ENCODE assay signal across 8 cellular contexts in the genomic region with DNA sequence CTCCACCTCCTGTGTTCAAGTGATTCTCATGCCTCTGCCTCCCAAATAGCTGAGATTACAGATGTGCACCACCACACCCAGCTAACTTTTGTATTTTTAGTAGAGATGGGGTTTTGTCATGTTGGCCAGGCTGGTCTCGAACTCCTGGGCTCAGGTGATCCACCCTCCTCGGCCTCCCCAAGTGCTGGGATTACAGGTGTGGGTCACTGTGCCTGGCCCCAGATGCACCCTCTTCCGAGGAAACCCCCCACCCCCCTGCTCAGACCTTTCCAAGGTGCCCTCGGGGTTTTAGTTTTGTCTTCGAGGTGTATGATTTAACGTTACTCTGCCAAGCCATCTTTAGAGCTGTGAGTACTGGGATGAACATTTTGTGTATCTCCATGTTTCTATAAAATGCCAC.
DNase-seq lines count a peak whose midpoint lies in the region; ATAC-seq and TF ChIP-seq lines count a peak whose summit lies in the region.
"Not testable (repeated sequence)": the region's sequence is repeated elsewhere in the genome, so short reads cannot be mapped to it uniquely, and the experiment has no call there.

No MANE protein-coding gene starts in this region.

- not testable (repeated sequence) for H2AFZ ChIP-seq in smooth muscle cell (ENCODE audit: low read depth)

- H3K4me1 ChIP-seq in CD4-positive, alpha-beta memory T cell (ENCODE audit: insufficient read depth, low read length): peaks cover 55% of the 10 kb centered on the region
- H3K4me1 ChIP-seq in right atrium auricular region: peaks cover 0 to 59% of the 10 kb centered on the region in 2 donors
- H3K4me1 ChIP-seq in smooth muscle cell (ENCODE audit: low read depth): peaks cover 10% of the 10 kb centered on the region
- peaks cover 52% of the 10 kb centered on the region for H3K4me1 ChIP-seq in upper lobe of right lung

- not testable (repeated sequence) for H3K36me3 Mint-ChIP-seq in CD4-positive, alpha-beta memory T cell; T-helper 1 cell treated with Interleukin-12 subunit alpha and Interleukin-12 subunit beta and Interleukin-4 antibody, amounts not matched to agents 30 μg/mL and 1 μg/mL, for 36 hours (ENCODE audit: low read depth); activated T-helper 17 cell treated with anti-CD3 and anti-CD28 coated beads, Interleukin-2, amount 50 U/mL, for 72 hours (ENCODE audit: low read depth); chondrocyte (ENCODE audit: low read depth); naive B cell

- peaks cover 19% of the 10 kb centered on the region for H3F3A ChIP-seq in smooth muscle cell (ENCODE audit: low read depth)

- H3K4me2 ChIP-seq in smooth muscle cell: not testable (repeated sequence)

- POLR2A ChIA-PET in CD4-positive, alpha-beta memory T cell (lab: Charles Lee; ENCODE audit: partially characterized antibody): interaction anchor here (0.9 to 13.6 kb wide), 5 partner anchors 14 to 44 kb away, joined by 4 to 607 read pairs (median 6); no protein-coding TSS in a partner anchor

- ATAC-seq in activated T-helper 17 cell treated with anti-CD3 and anti-CD28 coated beads, Interleukin-2, amount 50 U/mL, for 72 hours (replicated peaks); naive B cell (ENCODE audit: low read depth in 2 of 2); upper lobe of right lung: not testable (repeated sequence)

- not testable (repeated sequence) for H3K4me3 ChIP-seq in CD4-positive, alpha-beta memory T cell (ENCODE audit: low read length in 2 of 2); right atrium auricular region; smooth muscle cell; upper lobe of right lung

- peak overlapping the region; percentile 95 for H3K27ac ChIP-seq in CD4-positive, alpha-beta memory T cell (ENCODE audit: low read depth, low read length)
- H3K27ac ChIP-seq in right atrium auricular region (peak overlapping the region; percentile 85 to 93), smooth muscle cell (ENCODE audit: low read depth) (peak overlapping the region; percentile 98), upper lobe of right lung (peak overlapping the region; percentile 89)

- H3K79me2 ChIP-seq in smooth muscle cell (ENCODE audit: low read depth): peaks cover 12% of the 10 kb centered on the region

- not testable (repeated sequence) for H3K9me3 ChIP-seq in CD4-positive, alpha-beta memory T cell (ENCODE audit: control insufficient read depth in 1 of 2, low read length in 2 of 2); right atrium auricular region; smooth muscle cell (replicated peaks; ENCODE audit: low read depth); upper lobe of right lung

- H3K4me3 Mint-ChIP-seq in CD4-positive, alpha-beta memory T cell: peak overlapping the region; percentile 26 to 87 (median 66)
- not testable (repeated sequence) for H3K4me3 Mint-ChIP-seq in T-helper 1 cell treated with Interleukin-12 subunit alpha and Interleukin-12 subunit beta and Interleukin-4 antibody, amounts not matched to agents 30 μg/mL and 1 μg/mL, for 36 hours; chondrocyte (ENCODE audit: unreplicated experiment)
- H3K4me3 Mint-ChIP-seq in activated T-helper 17 cell treated with anti-CD3 and anti-CD28 coated beads, Interleukin-2, amount 50 U/mL, for 72 hours: peak overlapping the region; percentile 79
- peak overlapping the region in 7 of 8 donors; percentile 61 to 93 (median 84) for H3K4me3 Mint-ChIP-seq in naive B cell

- H3K27me3 Mint-ChIP-seq in CD4-positive, alpha-beta memory T cell; T-helper 1 cell treated with Interleukin-12 subunit alpha and Interleukin-12 subunit beta and Interleukin-4 antibody, amounts not matched to agents 30 μg/mL and 1 μg/mL, for 36 hours (ENCODE audit: low read depth); activated T-helper 17 cell treated with anti-CD3 and anti-CD28 coated beads, Interleukin-2, amount 50 U/mL, for 72 hours; chondrocyte (ENCODE audit: low read depth); naive B cell: not testable (repeated sequence)

- intact Hi-C loops in CD4-positive, alpha-beta memory T cell (cut with micrococcal nuclease); upper lobe of right lung (cut with DNase I): not testable (repeated sequence)

- H3K9me3 Mint-ChIP-seq in CD4-positive, alpha-beta memory T cell; T-helper 1 cell treated with Interleukin-12 subunit alpha and Interleukin-12 subunit beta and Interleukin-4 antibody, amounts not matched to agents 30 μg/mL and 1 μg/mL, for 36 hours; activated T-helper 17 cell treated with anti-CD3 and anti-CD28 coated beads, Interleukin-2, amount 50 U/mL, for 72 hours; chondrocyte (ENCODE audit: low read depth); naive B cell: not testable (repeated sequence)

- H3K27ac Mint-ChIP-seq in CD4-positive, alpha-beta memory T cell: peak overlapping the region; percentile 99 to 100 (median 100)
- H3K27ac Mint-ChIP-seq in T-helper 1 cell treated with Interleukin-12 subunit alpha and Interleukin-12 subunit beta and Interleukin-4 antibody, amounts not matched to agents 30 μg/mL and 1 μg/mL, for 36 hours: peak overlapping the region; percentile 100
- peak overlapping the region; percentile 99 for H3K27ac Mint-ChIP-seq in activated T-helper 17 cell treated with anti-CD3 and anti-CD28 coated beads, Interleukin-2, amount 50 U/mL, for 72 hours
- peak overlapping the region; percentile 94 for H3K27ac Mint-ChIP-seq in chondrocyte (ENCODE audit: unreplicated experiment)
- H3K27ac Mint-ChIP-seq in naive B cell: peak overlapping the region; percentile 99 to 100 (median 100)

- WGBS in smooth muscle cell (ENCODE audit: low lambda C conversion rate): 92% methylated on average over 6 of the region's 6 CpGs

- CTCF ChIA-PET in CD4-positive, alpha-beta memory T cell (lab: Charles Lee; ENCODE audit: partially characterized antibody): interaction anchor here (0.6 to 15.7 kb wide), 5 partner anchors 9 to 339 kb away, joined by 3 to 376 read pairs (median 15); no protein-coding TSS in a partner anchor

- not testable (repeated sequence) for H3K27me3 ChIP-seq in CD4-positive, alpha-beta memory T cell (ENCODE audit: insufficient read depth, low read length); right atrium auricular region; smooth muscle cell (ENCODE audit: low read depth); upper lobe of right lung

- H3K4me1 Mint-ChIP-seq in CD4-positive, alpha-beta memory T cell: peaks cover 44 to 71% (median 54%) of the 10 kb centered on the region in 4 donors
- H3K4me1 Mint-ChIP-seq in T-helper 1 cell treated with Interleukin-12 subunit alpha and Interleukin-12 subunit beta and Interleukin-4 antibody, amounts not matched to agents 30 μg/mL and 1 μg/mL, for 36 hours (ENCODE audit: low read depth): peaks cover 44% of the 10 kb centered on the region
- peaks cover 28% of the 10 kb centered on the region for H3K4me1 Mint-ChIP-seq in activated T-helper 17 cell treated with anti-CD3 and anti-CD28 coated beads, Interleukin-2, amount 50 U/mL, for 72 hours
- H3K4me1 Mint-ChIP-seq in chondrocyte (ENCODE audit: low read depth): peaks cover 51% of the 10 kb centered on the region
- H3K4me1 Mint-ChIP-seq in naive B cell: peaks cover 57 to 65% (median 58%) of the 10 kb centered on the region in 3 donors

- not testable (repeated sequence) for TF ChIP-seq CTCF in chondrocyte (IDR thresholded peaks at IDR 0.05); right atrium auricular region (IDR thresholded peaks at IDR 0.05); smooth muscle cell (IDR thresholded peaks at IDR 0.05; ENCODE audit: borderline replicate concordance, insufficient read depth, poor library complexity, severe bottlenecking); upper lobe of right lung (IDR thresholded peaks at IDR 0.05)

- not testable (repeated sequence) for H4K20me1 ChIP-seq in smooth muscle cell (ENCODE audit: low read depth)

- peak overlapping the region; percentile 92 for H3K9ac ChIP-seq in smooth muscle cell (ENCODE audit: low read depth)

- not testable (repeated sequence) for DNase-seq in CD4-positive, alpha-beta memory T cell; chondrocyte (ENCODE audit: low spot score); right atrium auricular region (ENCODE audit: low spot score); naive B cell; smooth muscle cell (lab: John Stamatoyannopoulos, UW; ENCODE audit: unreplicated experiment)
- peak; percentile 34 for DNase-seq in upper lobe of right lung

- not testable (repeated sequence) for H3K36me3 ChIP-seq in CD4-positive, alpha-beta memory T cell (ENCODE audit: insufficient read depth, low read length); right atrium auricular region; smooth muscle cell (ENCODE audit: low read depth); upper lobe of right lung
